22 cellular contexts compared by ENCODE assay signal in genomic region chr3:98705212-98705611, GRCh38.
"Had no signal": no experiment of that assay in that cellular context is flagged by ENCODE, and none has a peak within 500 bp of the region (broad histone marks: within the 10 kb centered on the region; RNA-seq: fewer than 3 reads in every experiment).

No MANE protein-coding gene starts in this region.

- DNase-seq: effector memory CD8-positive, alpha-beta T cell; foreskin keratinocyte; immature natural killer cell; kidney; left cardiac atrium; left ventricle myocardium inferior; mesendoderm; naive B cell; occipital lobe; posterior cingulate gyrus; stimulated activated CD4-positive, alpha-beta T cell treated with anti-CD3 and anti-CD28 coated beads, Interleukin-12 subunit alpha, Interleukin-12 subunit beta, amount 100 ng/mL, for 4 hours; stimulated activated naive CD4-positive, alpha-beta T cell; stomach; substantia nigra; transverse colon had no signal

- H3K27me3 Mint-ChIP-seq: dendritic cell treated with granulocyte-macrophage colony-stimulating factor and Interleukin-4, amounts not matched to agents 40 ng/mL and 50 ng/mL, for 4 days had no signal

- H3K9me3 Mint-ChIP-seq: dendritic cell treated with granulocyte-macrophage colony-stimulating factor and Interleukin-4, amounts not matched to agents 40 ng/mL and 50 ng/mL, for 4 days; effector memory CD8-positive, alpha-beta T cell; naive B cell; nephron had no signal

- H3K27ac ChIP-seq: epithelial cell of prostate, esophagus muscularis mucosa, foreskin keratinocyte, left ventricle myocardium inferior, skin epidermis, stomach, thoracic aorta, transverse colon had no signal

- H3K27ac Mint-ChIP-seq: dendritic cell treated with granulocyte-macrophage colony-stimulating factor and Interleukin-4, amounts not matched to agents 40 ng/mL and 50 ng/mL, for 4 days; effector memory CD8-positive, alpha-beta T cell; immature natural killer cell; naive B cell; nephron had no signal

- H3K4me3 Mint-ChIP-seq: dendritic cell treated with granulocyte-macrophage colony-stimulating factor and Interleukin-4, amounts not matched to agents 40 ng/mL and 50 ng/mL, for 4 days; effector memory CD8-positive, alpha-beta T cell; immature natural killer cell; naive B cell; nephron had no signal

- H3K27me3 ChIP-seq: esophagus muscularis mucosa, stomach, transverse colon had no signal

- H3K4me3 ChIP-seq: esophagus muscularis mucosa, left ventricle myocardium inferior, lung, skin epidermis, stomach, thoracic aorta, transverse colon had no signal

- H3K9me3 ChIP-seq: esophagus muscularis mucosa, left ventricle myocardium inferior, stomach, thoracic aorta, transverse colon had no signal

- H3K4me1 ChIP-seq: foreskin keratinocyte, stomach, transverse colon had no signal

- H3K36me3 ChIP-seq: esophagus muscularis mucosa, left ventricle myocardium inferior, stomach, thoracic aorta, transverse colon had no signal

- H3K36me3 Mint-ChIP-seq: immature natural killer cell, naive B cell had no signal

- H3K4me1 Mint-ChIP-seq: immature natural killer cell had no signal
